ENCODE assay signal across 34 cellular contexts in the genomic region with DNA sequence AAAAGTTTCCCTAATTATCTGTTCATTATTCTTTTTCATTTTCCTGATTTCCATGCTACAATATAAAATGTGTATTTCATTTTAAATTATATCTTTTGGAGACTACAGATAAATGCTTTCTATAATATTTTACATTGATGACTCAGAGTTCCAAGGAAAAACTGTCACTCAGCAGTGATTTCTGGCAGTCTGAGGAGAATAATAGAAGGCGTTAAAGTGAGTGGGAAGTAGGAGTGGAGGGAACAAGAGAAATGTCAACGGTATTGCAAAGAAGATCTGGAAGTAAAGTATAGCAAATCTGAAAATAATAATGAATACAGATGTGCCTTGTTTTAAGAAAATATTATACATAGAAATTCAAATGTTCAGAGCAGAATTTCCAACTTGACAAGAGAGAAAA.
"Had no signal": no experiment of that assay in that cellular context is flagged by ENCODE, and none has a peak within 500 bp of the region (broad histone marks: within the 10 kb centered on the region; RNA-seq: fewer than 3 reads in every experiment).

No MANE protein-coding gene starts in this region.

- H3K4me3 ChIP-seq: MG63 had no signal

- H3K27ac ChIP-seq: KMS-11 had no signal

- H3K4me2 ChIP-seq: KMS-11 had no signal

- H3K36me3 ChIP-seq: MG63 had no signal

- H3K9me3 ChIP-seq: MG63 had no signal

- H3K9ac ChIP-seq: KMS-11 had no signal

- DNase-seq: Karpas-422, Kasumi-1, KG1, MG63, MM.1S, MV-4-11, NCI-H1048, NCI-H1092, NCI-H1092 treated with DMSO at 0.1 percent for 48 hours, NCI-H1105, NCI-H1105 treated with DMSO at 0.1 percent for 48 hours, NCI-H1417 treated with DMSO at 0.1 percent for 48 hours, NCI-H1436, NCI-H1436 treated with DMSO at 0.1 percent for 48 hours, NCI-H146, NCI-H1694, NCI-H1694 treated with DMSO at 0.1 percent for 48 hours, NCI-H187, NCI-H187 treated with DMSO at 0.1 percent for 48 hours, NCI-H1930, NCI-H2029, NCI-H2029 treated with DMSO at 0.1 percent for 48 hours, NCI-H2081, NCI-H2081 treated with DMSO at 0.1 percent for 48 hours, NCI-H2107, NCI-H2171, NCI-H2171 treated with DMSO at 0.1 percent for 48 hours, NCI-H2227 treated with DMSO at 0.1 percent for 48 hours, NCI-H226, NCI-H345, NCI-H446, NCI-H446 treated with DMSO at 0.1 percent for 48 hours, NCI-H510A had no signal

- H3K27me3 ChIP-seq: MG63 had no signal
